In the genomic region with DNA sequence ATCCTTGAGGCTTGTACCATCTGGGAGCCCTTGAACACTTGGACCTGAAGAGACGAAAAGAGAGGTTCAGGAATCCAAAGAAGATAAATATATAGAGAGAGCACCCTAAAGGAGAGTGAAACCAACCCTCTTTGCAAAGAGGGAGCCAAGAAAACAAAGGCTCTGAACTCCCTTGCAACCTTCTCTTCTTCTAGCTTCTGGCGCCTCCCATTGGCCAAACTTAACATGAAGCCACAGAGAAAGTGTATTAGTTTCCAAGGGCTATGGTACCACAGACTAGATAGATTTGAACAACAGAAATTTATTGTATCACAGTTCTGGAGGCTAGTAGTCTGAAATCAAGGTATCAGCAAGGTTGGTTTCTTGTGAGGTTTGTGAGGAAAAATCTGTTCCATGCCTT, we compare ENCODE assay signal across 8 cellular contexts.
DNase-seq lines count a peak whose midpoint lies in the region; ATAC-seq, FAIRE-seq and TF ChIP-seq lines count a peak whose summit lies in the region.

No MANE protein-coding gene starts in this region.

- FAIRE-seq in H54 (lab: Jason Lieb, UNC) = peak; percentile 98

- TF ChIP-seq POLR2A in H54 (IDR thresholded peaks at IDR 0.05; ENCODE audit: low read depth, low read length) = no peak

- ATAC-seq in GM18517 (IDR thresholded peaks at IDR 0.05; ENCODE audit: unreplicated experiment) = no peak

- DNase-seq in H54 (ENCODE audit: insufficient read length, low spot score) (peak; percentile 4), NCI-H1694 (lab: John Stamatoyannopoulos, UW) (peak; percentile 46), cerebellar cortex (ENCODE audit: low spot score) (peak; percentile 24), mucosa of gallbladder (ENCODE audit: low spot score) (peak; percentile 51), globus pallidus (ENCODE audit: low spot score) (no peak), retina (no peak)
- no peak for DNase-seq in stimulated activated CD4-positive, alpha-beta T cell treated with anti-CD3 and anti-CD28 coated beads, Interleukin-12 subunit alpha, Interleukin-12 subunit beta, amount 100 ng/mL, for 4 hours

Comparison
In these comparisons a context has a peak if more than half of its experiments do, and no peak if none do; other contexts are left out.
1. DNase-seq: peak in H54 (single experiment), NCI-H1694 (single experiment), cerebellar cortex (single experiment) and mucosa of gallbladder (single experiment); none in stimulated activated CD4-positive, alpha-beta T cell treated with anti-CD3 and anti-CD28 coated beads, Interleukin-12 subunit alpha, Interleukin-12 subunit beta, amount 100 ng/mL, for 4 hours (single experiment), globus pallidus (single experiment) and retina (single experiment).